10 cellular contexts compared by ENCODE assay signal in genomic region chr3:53192608-53193007, GRCh38. TPM values are rescaled to one million over a fixed set of nuclear protein-coding genes. Genes with fewer than 3 reads are reported as not detected.
DNase-seq lines count a peak whose midpoint lies in the region; ATAC-seq and TF ChIP-seq lines count a peak whose summit lies in the region.
"Had no signal": no experiment of that assay in that cellular context is flagged by ENCODE, and none has a peak within 500 bp of the region (broad histone marks: within the 10 kb centered on the region; RNA-seq: fewer than 3 reads in every experiment).

No MANE protein-coding gene starts in this region.

- CTCF ChIA-PET in RWPE1 (lab: Yijun Ruan, JAX), result interaction anchor here (1.1 kb wide), 1 partner anchor 78 kb away, joined by 6 read pairs; no protein-coding TSS in a partner anchor

- no peak for TF ChIP-seq CTCF in RWPE1 (conservative IDR thresholded peaks at IDR 0.05; ENCODE audit: low read depth)
- TF ChIP-seq CTCF in spleen (IDR thresholded peaks at IDR 0.05 in 8 of 11, conservative IDR thresholded peaks at IDR 0.05 in 3 of 11), result no peak
- TF ChIP-seq CTCF in ovary (IDR thresholded peaks at IDR 0.05), result no peak
- TF ChIP-seq CTCF in sigmoid colon (IDR thresholded peaks at IDR 0.05), result no peak

- POLR2A ChIA-PET in RWPE1 (lab: Yijun Ruan, JAX; ENCODE audit: low non-redundant PET), result interaction anchor here (0.7 kb wide), 1 partner anchor 16 kb away, joined by 6 read pairs; no protein-coding TSS in a partner anchor

- intact Hi-C loops in spleen (cut with DNase I; ENCODE audit: low total_unique reads), result no loop called here
- intact Hi-C loops in ovary (cut with DNase I), result loop anchor here in 1 of 4 donors (5.0 kb wide), 1 partner anchor 80 kb away; no protein-coding TSS in a partner anchor
- intact Hi-C loops in sigmoid colon (cut with DNase I), result no loop called here

- H3K27me3 ChIP-seq in spleen (replicated peaks in 1 of 7) (peaks cover 0 to 4% (median 0%) of the 10 kb centered on the region in 7 donors), ovary (no peaks in the 10 kb centered on the region), sigmoid colon (no peaks in the 10 kb centered on the region)

- peak overlapping the region; percentile 46 for H3K27ac ChIP-seq in RWPE1
- peak overlapping the region in 6 of 8 donors; percentile 3 to 76 (median 37) for H3K27ac ChIP-seq in spleen
- H3K27ac ChIP-seq in ovary, result no peak overlapping the region
- H3K27ac ChIP-seq in sigmoid colon, result no peak overlapping the region

- no peak for TF ChIP-seq EP300 in ovary (IDR thresholded peaks at IDR 0.05)
- no peak for TF ChIP-seq EP300 in sigmoid colon (IDR thresholded peaks at IDR 0.05)

- WGBS in spleen, 5 donors, result 34 to 58% (median 46%) methylated on average over 3 of the region's 3 CpGs
- WGBS in ovary, 3 donors, result 60 to 68% (median 67%) methylated on average over 3 of the region's 3 CpGs
- WGBS in sigmoid colon, 2 donors, result 39 to 59% methylated on average over 3 of the region's 3 CpGs

- DNase-seq in DMS53 (lab: John Stamatoyannopoulos, UW) (peak; percentile 14), DMS53 treated with DMSO at 0.1 percent for 48 hours (lab: John Stamatoyannopoulos, UW; ENCODE audit: unreplicated experiment) (no peak), RWPE1 (ENCODE audit: low spot score) (no peak), spleen (peak; percentile 80), ovary (no peak), sigmoid colon (no peak), NCI-H1930 (lab: John Stamatoyannopoulos, UW) (no peak)
- DNase-seq: GOT3, KG1 had no signal

- H3K4me3 ChIP-seq in spleen (no peak overlapping the region), ovary (no peak overlapping the region), sigmoid colon (no peak overlapping the region)

- H3K9me3 ChIP-seq in spleen, result no peaks in the 10 kb centered on the region
- no peaks in the 10 kb centered on the region for H3K9me3 ChIP-seq in ovary
- no peaks in the 10 kb centered on the region for H3K9me3 ChIP-seq in sigmoid colon

- H3K36me3 ChIP-seq in spleen, result peaks cover 0 to 76% (median 55%) of the 10 kb centered on the region in 6 donors
- H3K36me3 ChIP-seq in ovary, result no peaks in the 10 kb centered on the region
- H3K36me3 ChIP-seq in sigmoid colon, result peaks cover 0 to 22% (median 6%) of the 10 kb centered on the region in 4 donors

- no peak for TF ChIP-seq POLR2A in spleen (IDR thresholded peaks at IDR 0.05)
- TF ChIP-seq POLR2A in ovary (IDR thresholded peaks at IDR 0.05), result no peak
- TF ChIP-seq POLR2A in sigmoid colon (IDR thresholded peaks at IDR 0.05), result no peak

- H3K4me1 ChIP-seq in spleen, result peaks cover 15 to 65% (median 52%) of the 10 kb centered on the region in 6 donors
- peaks cover 12% of the 10 kb centered on the region for H3K4me1 ChIP-seq in ovary (ENCODE audit: insufficient read depth)
- H3K4me1 ChIP-seq in sigmoid colon, result peaks cover 0 to 28% (median 27%) of the 10 kb centered on the region in 4 donors

- ATAC-seq in HG02623 (IDR thresholded peaks at IDR 0.05; ENCODE audit: unreplicated experiment), result peak; percentile 46

RNA-seq across cellular contexts. Expression of gene PRKCD, which starts 31.6 kb away (rescaled TPM):
- 100 to 1,000 TPM in 1 of 7 donors, 10 to 100 TPM in 6; 42.7 to 100 (median 59.6) TPM for total RNA-seq in spleen
- 10 to 100 TPM; 22.2 to 50.0 (median 31.9) TPM for polyA plus RNA-seq in spleen
- total RNA-seq in ovary, result 10 to 100 TPM in 6 of 7 donors, 1 to 10 TPM in 1; 6.6 to 19.7 (median 15.2) TPM
- polyA plus RNA-seq in ovary, result 10 to 100 TPM in 1 of 2 donors, 1 to 10 TPM in 1; 9.6 to 22.2 TPM
- 10 to 100 TPM in 2 of 4 donors, 1 to 10 TPM in 2; 3.5 to 12.1 (median 10.5) TPM for total RNA-seq in sigmoid colon
- 100 to 1,000 TPM in 1 of 3 donors, 10 to 100 TPM in 2; 46.3 to 169 (median 94.9) TPM for polyA plus RNA-seq in sigmoid colon

Comparison
In these comparisons a context has a peak if more than half of its experiments do, and no peak if none do; other contexts are left out.
1. DNase-seq: peak in DMS53 (single experiment) and spleen (single experiment); none in DMS53 treated with DMSO at 0.1 percent for 48 hours (single experiment), RWPE1 (single experiment), ovary (0 of 5), sigmoid colon (single experiment) and NCI-H1930 (0 of 2).
2. H3K27ac ChIP-seq: peak in RWPE1 (single experiment) and spleen (6 of 8); none in ovary (0 of 2) and sigmoid colon (0 of 4).